20 cellular contexts compared by ENCODE assay signal in the genomic region with DNA sequence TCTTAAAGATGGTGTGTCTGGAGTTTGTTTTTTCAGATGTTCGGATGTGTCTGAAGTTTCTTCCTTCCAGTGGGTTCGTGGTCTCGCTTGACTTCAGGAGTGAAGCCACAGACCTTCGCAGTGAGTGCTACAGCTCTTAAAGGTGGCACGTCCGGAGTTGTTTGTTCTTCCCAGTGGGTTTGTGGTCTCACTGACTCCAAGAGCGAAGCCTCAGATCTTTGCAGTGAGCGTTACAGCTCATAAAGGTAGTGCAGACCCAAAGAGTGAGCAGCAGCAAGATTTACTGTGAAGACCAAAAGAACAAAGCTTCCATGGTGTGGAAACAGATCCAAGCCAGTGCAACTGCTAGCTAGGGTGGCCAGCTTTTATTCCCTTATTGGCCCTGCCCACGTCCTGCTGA.
"Had no signal": no experiment of that assay in that cellular context is flagged by ENCODE, and none has a peak within 500 bp of the region (broad histone marks: within the 10 kb centered on the region; RNA-seq: fewer than 3 reads in every experiment).

No MANE protein-coding gene starts in this region.

- H3K4me1 ChIP-seq: SJCRH30 had no signal

- H3K27me3 ChIP-seq: MG63, SJCRH30 had no signal

- H3K4me3 ChIP-seq: MG63, SJCRH30 had no signal

- H3K27ac ChIP-seq: SJCRH30 had no signal

- H3K9me3 ChIP-seq: MG63, SJCRH30 had no signal

- H3K36me3 ChIP-seq: MG63, SJCRH30 had no signal

- DNase-seq: IMR-90, Kasumi-1, KG1, MG63, NCI-H1092, NCI-H1105 treated with DMSO at 0.1 percent for 48 hours, NCI-H1417 treated with DMSO at 0.1 percent for 48 hours, NCI-H146, NCI-H1694 treated with DMSO at 0.1 percent for 48 hours, NCI-H1930, NCI-H2081, NCI-H2107, NCI-H2227 treated with DMSO at 0.1 percent for 48 hours, NCI-H524, NCI-H526 treated with DMSO at 0.1 percent for 48 hours, NCI-H748 treated with DMSO at 0.1 percent for 48 hours, Right ventricle myocardium superior, RPMI8226, SJCRH30, T-helper 1 cell had no signal
